15 cellular contexts compared by ENCODE assay signal in genomic region chr12:117718559-117718958, GRCh38.
"Had no signal": no experiment of that assay in that cellular context is flagged by ENCODE, and none has a peak within 500 bp of the region (broad histone marks: within the 10 kb centered on the region; RNA-seq: fewer than 3 reads in every experiment).

No MANE protein-coding gene starts in this region.

- DNase-seq: activated CD8-positive, alpha-beta memory T cell treated with anti-CD3 and anti-CD28 coated beads for 24 hours; activated CD8-positive, alpha-beta memory T cell treated with anti-CD3 and anti-CD28 coated beads, Interleukin-2, amount 50 U/mL, for 4 hours; activated naive CD4-positive, alpha-beta T cell; activated T-cell treated with anti-CD3 and anti-CD28 coated beads, Interleukin-2, amount 50 U/mL, for 24 hours; adrenal gland; brain microvascular endothelial cell; dorsolateral prefrontal cortex; gastrocnemius medialis; islet precursor cell; left colon; midbrain; stimulated activated CD4-positive, alpha-beta T cell treated with anti-CD3 and anti-CD28 coated beads, Interleukin-12 subunit alpha, Interleukin-12 subunit beta, amount 100 ng/mL, for 4 hours; stimulated activated naive CD8-positive, alpha-beta T cell treated with anti-CD3 and anti-CD28 coated beads, Interleukin-15, amount 100 ng/mL, for 72 hours; T1000; tibial artery had no signal
